Comparison of ENCODE assay signal across 9 cellular contexts in genomic region chr11:117180661-117181585, GRCh38. TPM values are rescaled to one million over a fixed set of nuclear protein-coding genes. Genes with fewer than 3 reads are reported as not detected.
A peak's percentile ranks its signal among the peaks of the same experiment; 100 is the strongest.
DNase-seq lines count a peak whose midpoint lies in the region.
"Had no signal": no experiment of that assay in that cellular context is flagged by ENCODE, and none has a peak within 500 bp of the region (broad histone marks: within the 10 kb centered on the region; RNA-seq: fewer than 3 reads in every experiment).

No MANE protein-coding gene starts in this region.

- H3K9me3 ChIP-seq in duodenal mucosa (ENCODE audit: control insufficient read depth in 1 of 2, low read length in 2 of 2) = no peaks in the 10 kb centered on the region
- H3K9me3 ChIP-seq: neutrophil had no signal

- H3K4me3 ChIP-seq in duodenal mucosa (ENCODE audit: low read depth in 1 of 2, low read length in 2 of 2) = peak overlapping the region; percentile 34 to 46
- no peak overlapping the region for H3K4me3 ChIP-seq in mesendoderm (ENCODE audit: low read length)

- H3K27ac ChIP-seq in duodenal mucosa (ENCODE audit: low read depth, low read length) (no peak overlapping the region), mesendoderm (ENCODE audit: low read depth, low read length) (no peak overlapping the region)

- no peak overlapping the region for H4K5ac ChIP-seq in mesendoderm (ENCODE audit: low read length)

- H2AK5ac ChIP-seq in mesendoderm (ENCODE audit: low read length) = peak overlapping the region; percentile 4

- CTCF ChIA-PET in activated CD4-positive, alpha-beta T cell treated with anti-CD3 and anti-CD28 coated beads, Interleukin-2, amount 10 ng/mL, durations not matched to agents 7 days and 5 days (lab: Charles Lee) = interaction anchor here (0.8 to 4.5 kb wide), 18 partner anchors 8 to 438 kb away, joined by 3 to 15 read pairs (median 4); partner anchors contain the start of gene PAFAH1B2

- no peak overlapping the region for H3K4me2 ChIP-seq in mesendoderm (ENCODE audit: low read length)

- no peak overlapping the region for H2BK15ac ChIP-seq in mesendoderm (replicated peaks; ENCODE audit: low read depth)

- H3K27ac Mint-ChIP-seq in activated CD4-positive, alpha-beta T cell treated with anti-CD3 and anti-CD28 coated beads, Interleukin-2, amount 10 ng/mL, durations not matched to agents 7 days and 5 days = peak overlapping the region; percentile 28

- peak overlapping the region; percentile 64 for H3K56ac ChIP-seq in mesendoderm (ENCODE audit: low read length)

- H3K18ac ChIP-seq in mesendoderm (ENCODE audit: low read length) = no peak overlapping the region

- H3K27me3 ChIP-seq in duodenal mucosa (ENCODE audit: control insufficient read depth in 1 of 2, insufficient read depth in 2 of 2, low read length in 2 of 2) (no peaks in the 10 kb centered on the region), mesendoderm (ENCODE audit: insufficient read depth, low read length, poor library complexity) (no peaks in the 10 kb centered on the region)

- peaks cover 29% of the 10 kb centered on the region for H3K4me1 Mint-ChIP-seq in activated CD4-positive, alpha-beta T cell treated with anti-CD3 and anti-CD28 coated beads, Interleukin-2, amount 10 ng/mL, durations not matched to agents 7 days and 5 days

- H4K8ac ChIP-seq in mesendoderm (ENCODE audit: low read depth, low read length) = no peak overlapping the region

- H3K23ac ChIP-seq in mesendoderm (ENCODE audit: low read length) = no peak overlapping the region

- H3K4me3 Mint-ChIP-seq in activated CD4-positive, alpha-beta T cell treated with anti-CD3 and anti-CD28 coated beads, Interleukin-2, amount 10 ng/mL, durations not matched to agents 7 days and 5 days = peak overlapping the region; percentile 91

- H3K79me2 ChIP-seq in mesendoderm (ENCODE audit: control insufficient read depth, insufficient read depth, low read length) = no peaks in the 10 kb centered on the region

- POLR2A ChIA-PET in activated CD4-positive, alpha-beta T cell treated with anti-CD3 and anti-CD28 coated beads, Interleukin-2, amount 10 ng/mL, durations not matched to agents 7 days and 5 days (lab: Charles Lee) = no interaction called here

- H2BK5ac ChIP-seq in mesendoderm (ENCODE audit: low read length) = no peak overlapping the region

- H3K9me3 Mint-ChIP-seq in activated CD4-positive, alpha-beta T cell treated with anti-CD3 and anti-CD28 coated beads, Interleukin-2, amount 10 ng/mL, durations not matched to agents 7 days and 5 days = no peaks in the 10 kb centered on the region

- H3K9ac ChIP-seq in duodenal mucosa (ENCODE audit: low read depth in 1 of 2, low read length in 2 of 2) = peak overlapping the region; percentile 3 to 84
- H3K9ac ChIP-seq in mesendoderm (ENCODE audit: low read length) = no peak overlapping the region

- H2BK120ac ChIP-seq in mesendoderm (ENCODE audit: low read depth, low read length) = no peak overlapping the region

- DNase-seq in NCI-H2196 (lab: John Stamatoyannopoulos, UW; ENCODE audit: unreplicated experiment) (peak; percentile 18), NCI-H2196 treated with DMSO at 0.1 percent for 48 hours (lab: John Stamatoyannopoulos, UW; ENCODE audit: unreplicated experiment) (no peak), NCI-H1092 (lab: John Stamatoyannopoulos, UW) (peak; percentile 64), mesendoderm (peak; percentile 94), NCI-H128 (lab: John Stamatoyannopoulos, UW; ENCODE audit: unreplicated experiment) (no peak)
- DNase-seq in activated CD4-positive, alpha-beta T cell treated with anti-CD3 and anti-CD28 coated beads, Interleukin-2, amount 10 ng/mL, durations not matched to agents 7 days and 5 days = peak; percentile 71
- peak; percentile 36 to 45 for DNase-seq in stimulated activated CD8-positive, alpha-beta memory T cell treated with anti-CD3 and anti-CD28 coated beads, Interleukin-15, amount 100 ng/mL, for 48 hours (ENCODE audit: low read depth in 2 of 2)

- H3K4ac ChIP-seq in mesendoderm (ENCODE audit: low read depth, low read length) = peak overlapping the region; percentile 75

- WGBS in mesendoderm (ENCODE audit: extremely low coverage, insufficient coverage, low lambda C conversion rate) = no CpG with 5 or more reads among the region's 22 CpGs

- H3K36me3 Mint-ChIP-seq in activated CD4-positive, alpha-beta T cell treated with anti-CD3 and anti-CD28 coated beads, Interleukin-2, amount 10 ng/mL, durations not matched to agents 7 days and 5 days (ENCODE audit: low read depth) = peaks cover 2% of the 10 kb centered on the region

- H3K36me3 ChIP-seq in duodenal mucosa (ENCODE audit: control insufficient read depth in 1 of 2, insufficient read depth in 2 of 2, low read length in 2 of 2) (peaks cover 15 to 19% of the 10 kb centered on the region in 2 donors), mesendoderm (ENCODE audit: control insufficient read depth, insufficient read depth, low read length) (no peaks in the 10 kb centered on the region)

- no peaks in the 10 kb centered on the region for H3K79me1 ChIP-seq in mesendoderm (ENCODE audit: low read length)

- no peaks in the 10 kb centered on the region for H3K27me3 Mint-ChIP-seq in activated CD4-positive, alpha-beta T cell treated with anti-CD3 and anti-CD28 coated beads, Interleukin-2, amount 10 ng/mL, durations not matched to agents 7 days and 5 days

- H3K4me1 ChIP-seq in duodenal mucosa (ENCODE audit: control insufficient read depth in 1 of 2, insufficient read depth in 2 of 2, low read length in 2 of 2) (peaks cover 22 to 32% of the 10 kb centered on the region in 2 donors), mesendoderm (ENCODE audit: control insufficient read depth, low read depth, low read length) (peaks cover 7% of the 10 kb centered on the region)

RNA-seq across cellular contexts. Expression of gene SIDT2, which starts 2.4 kb away (rescaled TPM):
- 10 to 100 TPM; 28.6 to 30.9 TPM for total RNA-seq in activated CD4-positive, alpha-beta T cell treated with anti-CD3 and anti-CD28 coated beads, Interleukin-2, amount 10 ng/mL, durations not matched to agents 7 days and 5 days
- polyA plus RNA-seq in mesendoderm (2013, experiment 1 of 2) = 9.6 TPM
- polyA plus RNA-seq in mesendoderm (2013, experiment 2 of 2) = 8.7 TPM

RNA-seq across cellular contexts. Expression of gene TAGLN, which starts 18.2 kb away (rescaled TPM):
- total RNA-seq in activated CD4-positive, alpha-beta T cell treated with anti-CD3 and anti-CD28 coated beads, Interleukin-2, amount 10 ng/mL, durations not matched to agents 7 days and 5 days = 1 to 10 TPM; 2.0 to 3.1 TPM
- polyA plus RNA-seq in mesendoderm (2013, experiment 1 of 2) = 928 TPM
- 989 TPM for polyA plus RNA-seq in mesendoderm (2013, experiment 2 of 2)

RNA-seq across cellular contexts. Expression of gene PAFAH1B2, which starts 36.8 kb away (rescaled TPM):
- 10 to 100 TPM; 48.4 to 52.1 TPM for total RNA-seq in activated CD4-positive, alpha-beta T cell treated with anti-CD3 and anti-CD28 coated beads, Interleukin-2, amount 10 ng/mL, durations not matched to agents 7 days and 5 days
- 76.1 TPM for polyA plus RNA-seq in mesendoderm (2013, experiment 1 of 2)
- 73.8 TPM for polyA plus RNA-seq in mesendoderm (2013, experiment 2 of 2)

RNA-seq across cellular contexts. Expression of gene PCSK7, which starts 51.0 kb away (rescaled TPM):
- 100 to 1,000 TPM; 187 to 224 TPM for total RNA-seq in activated CD4-positive, alpha-beta T cell treated with anti-CD3 and anti-CD28 coated beads, Interleukin-2, amount 10 ng/mL, durations not matched to agents 7 days and 5 days
- 15.6 TPM for polyA plus RNA-seq in mesendoderm (2013, experiment 1 of 2)
- polyA plus RNA-seq in mesendoderm (2013, experiment 2 of 2) = 15.8 TPM

RNA-seq across cellular contexts. Expression of gene RNF214, which starts 51.5 kb away (rescaled TPM):
- 10 to 100 TPM; 22.2 to 23.8 TPM for total RNA-seq in activated CD4-positive, alpha-beta T cell treated with anti-CD3 and anti-CD28 coated beads, Interleukin-2, amount 10 ng/mL, durations not matched to agents 7 days and 5 days
- polyA plus RNA-seq in mesendoderm (2013, experiment 1 of 2) = 16.9 TPM
- polyA plus RNA-seq in mesendoderm (2013, experiment 2 of 2) = 16.0 TPM

Comparison
In these comparisons a context has a peak if more than half of its experiments do, and no peak if none do; other contexts are left out.
1. DNase-seq: peak in NCI-H2196 (single experiment), NCI-H1092 (single experiment), activated CD4-positive, alpha-beta T cell treated with anti-CD3 and anti-CD28 coated beads, Interleukin-2, amount 10 ng/mL, durations not matched to agents 7 days and 5 days (single experiment), mesendoderm (single experiment) and stimulated activated CD8-positive, alpha-beta memory T cell treated with anti-CD3 and anti-CD28 coated beads, Interleukin-15, amount 100 ng/mL, for 48 hours (2 of 2); none in NCI-H2196 treated with DMSO at 0.1 percent for 48 hours (single experiment) and NCI-H128 (single experiment).